Comparison of ENCODE assay signal across 1 cellular context in the genomic region with DNA sequence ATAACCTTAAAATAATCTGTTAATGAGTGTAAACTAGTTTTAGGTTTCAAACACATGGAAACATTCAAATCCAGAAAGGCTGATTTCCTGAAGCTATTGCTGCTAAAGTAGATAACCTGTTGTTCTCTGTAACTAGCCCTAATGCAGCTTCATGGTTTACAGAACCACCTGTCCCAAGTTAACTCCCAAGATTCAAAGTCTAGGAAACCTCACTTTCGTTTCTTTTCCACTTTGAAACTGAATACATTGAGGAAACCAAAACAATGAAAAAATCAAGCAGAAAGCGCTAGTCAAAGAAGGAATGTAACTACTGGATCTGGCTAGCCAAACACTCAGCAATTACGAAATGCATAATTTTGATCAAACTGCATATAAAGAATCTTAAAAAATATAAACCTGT.
TF ChIP-seq lines count a peak whose summit lies in the region.

No MANE protein-coding gene starts in this region.

TF ChIP-seq in endothelial cell of umbilical vein, 7 proteins besides CTCF, POLR2A, EP300 and RAD21:
- TF ChIP-seq MYC (IDR thresholded peaks at IDR 0.05; ENCODE audit: low read depth, low read length) = no peak
- no peak for TF ChIP-seq POLR2AphosphoS5 (IDR thresholded peaks at IDR 0.05; ENCODE audit: insufficient read depth, low read depth, low read length)
